Comparison of ENCODE assay signal across 8 cellular contexts in the genomic region with DNA sequence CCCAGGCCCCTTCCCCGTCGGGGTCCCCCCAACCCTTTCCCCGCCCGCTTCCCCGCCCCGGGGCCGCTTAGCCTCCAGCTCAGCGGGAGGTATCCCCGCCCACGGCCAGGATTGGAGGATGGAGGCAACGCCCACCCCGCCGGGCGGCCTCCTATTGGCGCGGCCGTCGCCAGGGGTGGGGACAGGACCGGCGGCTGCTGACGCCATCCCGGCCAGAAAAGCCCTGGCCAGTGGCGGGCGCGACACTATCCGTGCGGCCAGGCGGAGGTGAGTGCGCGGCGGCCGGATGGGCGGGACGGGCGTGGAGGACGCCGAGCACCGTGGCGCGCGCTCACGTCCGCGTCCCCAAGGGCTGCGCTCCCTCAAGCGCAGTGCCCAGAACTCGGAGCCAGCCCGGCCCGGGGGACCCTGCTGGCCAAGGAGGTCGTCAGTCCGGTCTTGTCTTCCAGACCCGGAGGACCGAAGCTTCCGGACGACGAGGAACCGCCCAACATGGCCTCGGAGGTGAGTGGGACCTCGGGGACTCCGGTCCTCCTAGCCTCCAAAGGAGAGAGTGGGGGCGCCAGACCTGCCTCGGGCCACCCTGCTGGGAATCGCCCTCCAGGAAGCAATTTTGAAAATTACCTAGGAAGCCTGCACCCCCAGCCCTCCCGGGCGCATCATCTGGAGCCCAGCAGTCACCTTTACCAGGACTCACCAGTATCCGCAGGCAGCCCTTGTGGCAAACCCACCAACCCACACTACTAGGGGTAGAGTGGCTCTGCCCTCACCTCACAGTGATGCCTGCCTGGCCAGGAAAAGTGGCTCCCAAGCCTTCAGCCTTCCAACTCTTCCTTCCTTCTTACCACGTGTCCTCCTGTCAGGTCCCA. TPM values are rescaled to one million over a fixed set of nuclear protein-coding genes. Genes with fewer than 3 reads are reported as not detected.
DNase-seq lines count a peak whose midpoint lies in the region; ATAC-seq, FAIRE-seq and TF ChIP-seq lines count a peak whose summit lies in the region.

A gene (plus strand): TSS at position 230 of the 869 bp plus-strand sequence. CDS start 263 bp downstream, at position 493.

- TF ChIP-seq CTCF in BJ (IDR thresholded peaks at IDR 0.05; ENCODE audit: insufficient read depth, low read depth, low read length) = no peak

- ATAC-seq in HG03442 (IDR thresholded peaks at IDR 0.05; ENCODE audit: unreplicated experiment) (peak; percentile 99), left lobe of liver (peak; percentile 80)

- H3K4me3 ChIP-seq in BJ (ENCODE audit: low read depth, low read length) = peak within 1 kb of the TSS; percentile 95

- POLR2A ChIA-PET in BJ (lab: Charles Lee) = interaction anchor here (0.5 to 0.6 kb wide), 3 partner anchors 12 to 462 kb away, joined by 4 to 12 read pairs (median 5); no protein-coding TSS in a partner anchor

- peaks cover 2% of the 10 kb centered on the region for H3K36me3 ChIP-seq in BJ (ENCODE audit: control insufficient read depth, insufficient read depth, low read length)

- peak; percentile 93 for FAIRE-seq in GM19239 (lab: Jason Lieb, UNC)

- CTCF ChIA-PET in BJ (lab: Yijun Ruan, JAX) = no interaction called here

- no peaks in the 10 kb centered on the region for H3K27me3 ChIP-seq in BJ (ENCODE audit: control insufficient read depth, insufficient read depth, low read length)

- DNase-seq in BJ (ENCODE audit: low read depth) = peak; percentile 50
- DNase-seq in GM19239 (ENCODE audit: insufficient read length, low spot score) = peak; percentile 99
- peak; percentile 67 for DNase-seq in NCI-H526 treated with DMSO at 0.1 percent for 48 hours (lab: John Stamatoyannopoulos, UW)
- peak; percentile 80 for DNase-seq in activated CD4-positive, alpha-beta T cell treated with anti-CD3 and anti-CD28 coated beads, Interleukin-2, amount 50 U/mL, for 1 hour
- peak; percentile 81 for DNase-seq in cortex of kidney (lab: John Stamatoyannopoulos, UW)
- peak; percentile 98 for DNase-seq in left lobe of liver (ENCODE audit: low spot score)
- DNase-seq in stimulated activated CD4-positive, alpha-beta T cell treated with anti-CD3 and anti-CD28 coated beads, Interleukin-2, amount 100 ng/mL, for 24 hours = peak; percentile 90 to 93

RNA-seq across cellular contexts. Expression of the gene that starts here (rescaled TPM):
- 37.1 and 57.2 TPM in 2 replicates for polyA plus RNA-seq in BJ (2011; rRNA removed)
- 22.9 and 28.6 TPM in 2 replicates for polyA minus RNA-seq in BJ (2011; rRNA and poly(A)+ RNA removed)
- 386 TPM for total RNA-seq in left lobe of liver

Comparison
In these comparisons a context has a peak if more than half of its experiments do, and no peak if none do; other contexts are left out.
1. Peak in every context shown above with its lines: DNase-seq, ATAC-seq and H3K4me3 ChIP-seq.